Comparison of ENCODE assay signal across 10 cellular contexts in genomic region chr15:98874359-98874758, GRCh38.
DNase-seq lines count a peak whose midpoint lies in the region; ATAC-seq and TF ChIP-seq lines count a peak whose summit lies in the region.
"Had no signal": no experiment of that assay in that cellular context is flagged by ENCODE, and none has a peak within 500 bp of the region (broad histone marks: within the 10 kb centered on the region; RNA-seq: fewer than 3 reads in every experiment).

No MANE protein-coding gene starts in this region.

- H3K9ac ChIP-seq in skeletal muscle satellite cell (ENCODE audit: low read depth, low read length) = peak overlapping the region; percentile 74

- H3K4me1 ChIP-seq in skeletal muscle satellite cell (ENCODE audit: control insufficient read depth, insufficient read depth, low read length) = peaks cover 74% of the 10 kb centered on the region

- H3K9me3 ChIP-seq in skeletal muscle satellite cell (replicated peaks; ENCODE audit: low read length) = no peaks in the 10 kb centered on the region

- H3K4me3 ChIP-seq in GM12865 (ENCODE audit: low read depth, low read length) = peak overlapping the region; percentile 2
- H3K4me3 ChIP-seq in fibroblast of mammary gland (ENCODE audit: control insufficient read depth, low read depth, low read length) = peak overlapping the region; percentile 28
- H3K4me3 ChIP-seq in skeletal muscle satellite cell (ENCODE audit: low read length) = peak overlapping the region; percentile 17

- ATAC-seq in HG03354 (IDR thresholded peaks at IDR 0.05; ENCODE audit: poor library complexity, severe bottlenecking, unreplicated experiment) = no peak
- ATAC-seq: activated T-cell treated with anti-CD3 and anti-CD28 coated beads, Interleukin-2, amount 50 U/mL, for 4 hours had no signal

- DNase-seq in GM12865 (ENCODE audit: low read depth) = no peak
- DNase-seq in RWPE1 (ENCODE audit: low spot score) = no peak
- DNase-seq in fibroblast of mammary gland (ENCODE audit: low read depth) = no peak
- no peak for DNase-seq in NCI-H1694 (lab: John Stamatoyannopoulos, UW)
- DNase-seq in KG1 (lab: John Stamatoyannopoulos, UW) = no peak
- DNase-seq in NCI-H226 = no peak
- DNase-seq: activated T-cell treated with anti-CD3 and anti-CD28 coated beads, Interleukin-2, amount 50 U/mL, for 4 hours; NCI-H2029 had no signal

- peak overlapping the region; percentile 95 for H3K27ac ChIP-seq in RWPE1

- TF ChIP-seq CTCF in GM12865 (IDR thresholded peaks at IDR 0.05; ENCODE audit: insufficient read depth, low read depth, low read length, missing control alignments) (no peak), RWPE1 (conservative IDR thresholded peaks at IDR 0.05; ENCODE audit: low read depth) (no peak), fibroblast of mammary gland (conservative IDR thresholded peaks at IDR 0.05; ENCODE audit: control insufficient read depth, insufficient read depth, low read depth, low read length) (no peak)

- H3K36me3 ChIP-seq in skeletal muscle satellite cell (ENCODE audit: insufficient read depth, low read length) = no peaks in the 10 kb centered on the region

- H3K4me2 ChIP-seq in skeletal muscle satellite cell (ENCODE audit: low read length) = peak overlapping the region; percentile 78

- CTCF ChIA-PET in RWPE1 (lab: Yijun Ruan, JAX) = interaction anchor here (0.6 to 1.0 kb wide), 4 partner anchors 24 to 355 kb away, joined by 3 read pairs; no protein-coding TSS in a partner anchor

- POLR2A ChIA-PET in RWPE1 (lab: Yijun Ruan, JAX; ENCODE audit: low non-redundant PET) = no interaction called here

- H3K27me3 ChIP-seq in skeletal muscle satellite cell (ENCODE audit: control insufficient read depth, insufficient read depth, low read length) = no peaks in the 10 kb centered on the region
